13 cellular contexts compared by ENCODE assay signal in genomic region chr3:127787071-127787490, GRCh38. TPM values are rescaled to one million over a fixed set of nuclear protein-coding genes. Genes with fewer than 3 reads are reported as not detected.
DNase-seq lines count a peak whose midpoint lies in the region; ATAC-seq and TF ChIP-seq lines count a peak whose summit lies in the region.
"Had no signal": no experiment of that assay in that cellular context is flagged by ENCODE, and none has a peak within 500 bp of the region (broad histone marks: within the 10 kb centered on the region; RNA-seq: fewer than 3 reads in every experiment).

No MANE protein-coding gene starts in this region.

- H3K27ac ChIP-seq in left ventricle myocardium inferior (replicated peaks) (peak overlapping the region; percentile 64), psoas muscle (peak overlapping the region; percentile 92), RWPE1 (no peak overlapping the region)

- ATAC-seq in psoas muscle (peak; percentile 75 to 83 (median 76)), HG03175 (IDR thresholded peaks at IDR 0.05; ENCODE audit: unreplicated experiment) (no peak)
- ATAC-seq: effector memory CD8-positive, alpha-beta T cell; naive thymus-derived CD8-positive, alpha-beta T cell; stimulated activated naive B cell treated with anti-CD40 and anti-IgM and Interleukin-4, amounts not matched to agents 10 μg/mL and 1 μg/mL and 100 μg/mL, for 72 hours; T-cell had no signal

- POLR2A ChIA-PET in RWPE1 (lab: Yijun Ruan, JAX; ENCODE audit: low non-redundant PET): no interaction called here

- no peak overlapping the region for H3K4me3 ChIP-seq in AG10803 (ENCODE audit: low read length)
- peak overlapping the region; percentile 1 for H3K4me3 ChIP-seq in left ventricle myocardium inferior
- peak overlapping the region; percentile 47 for H3K4me3 ChIP-seq in psoas muscle

- intact Hi-C loops in left ventricle myocardium inferior (cut with micrococcal nuclease) (no loop called here), psoas muscle (cut with DNase I) (loop anchor here in 1 of 2 donors (5.0 kb wide), 1 partner anchor 35 kb away; the partner anchor contains the start of gene MGLL)

- DNase-seq in AG10803 (ENCODE audit: low read depth) (peak; percentile 39), anterior cingulate cortex (lab: John Stamatoyannopoulos, UW) (peak in 49 of 58 donors; percentile 30 to 87 (median 63)), left ventricle myocardium inferior (peak; percentile 49), psoas muscle (peak; percentile 79 to 86), RWPE1 (ENCODE audit: low spot score) (no peak), NCI-H524 (lab: John Stamatoyannopoulos, UW) (no peak), NCI-H2227 treated with DMSO at 0.1 percent for 48 hours (lab: John Stamatoyannopoulos, UW) (no peak)
- DNase-seq: effector memory CD8-positive, alpha-beta T cell; naive thymus-derived CD8-positive, alpha-beta T cell; NK-92 treated with Interleukin-12 subunit alpha and Interleukin-12 subunit beta, amount 100 ng/mL, for 24 hours; stimulated activated naive B cell treated with anti-CD40 and anti-IgM and Interleukin-4, amounts not matched to agents 10 μg/mL and 1 μg/mL and 100 μg/mL, for 72 hours; T-cell had no signal

- H3K27me3 ChIP-seq in left ventricle myocardium inferior (ENCODE audit: low read depth) (no peaks in the 10 kb centered on the region), psoas muscle (ENCODE audit: insufficient read depth in 3 of 3, low read length in 2 of 3) (no peaks in the 10 kb centered on the region)

- 7 to 15% (median 14%) methylated on average over 9 of the region's 9 CpGs for WGBS in psoas muscle, 3 donors

- H3K36me3 ChIP-seq in left ventricle myocardium inferior: no peaks in the 10 kb centered on the region
- no peaks in the 10 kb centered on the region for H3K36me3 ChIP-seq in psoas muscle (ENCODE audit: insufficient read depth in 1 of 2, low read depth in 1 of 2)

- CTCF ChIA-PET in RWPE1 (lab: Yijun Ruan, JAX): interaction anchor here (0.7 kb wide), 1 partner anchor 10 kb away, joined by 3 read pairs; no protein-coding TSS in a partner anchor

- TF ChIP-seq CTCF in AG10803 (conservative IDR thresholded peaks at IDR 0.05; ENCODE audit: low read length): no peak
- no peak for TF ChIP-seq CTCF in left ventricle myocardium inferior (IDR thresholded peaks at IDR 0.05; ENCODE audit: borderline replicate concordance)
- no peak for TF ChIP-seq CTCF in psoas muscle (IDR thresholded peaks at IDR 0.05)
- no peak for TF ChIP-seq CTCF in RWPE1 (conservative IDR thresholded peaks at IDR 0.05; ENCODE audit: low read depth)

- H3K9me3 ChIP-seq in left ventricle myocardium inferior (replicated peaks) (no peaks in the 10 kb centered on the region), psoas muscle (no peaks in the 10 kb centered on the region)

- H3K4me1 ChIP-seq in left ventricle myocardium inferior (peaks cover 98% of the 10 kb centered on the region), psoas muscle (peaks cover 92% of the 10 kb centered on the region)

RNA-seq across cellular contexts. Expression of gene MGLL, which starts 35.2 kb away (rescaled TPM):
- total RNA-seq in left ventricle myocardium inferior: 67.0 TPM
- 10 to 100 TPM; 53.7 to 85.6 (median 63.2) TPM for total RNA-seq in psoas muscle
- 10 to 100 TPM; 32.8 to 64.9 (median 47.5) TPM for polyA plus RNA-seq in psoas muscle

Comparison
In these comparisons a context has a peak if more than half of its experiments do, and no peak if none do; other contexts are left out.
1. DNase-seq: peak in AG10803 (single experiment), anterior cingulate cortex (49 of 58), left ventricle myocardium inferior (single experiment) and psoas muscle (2 of 2); none in RWPE1 (single experiment), NCI-H524 (0 of 2) and NCI-H2227 treated with DMSO at 0.1 percent for 48 hours (single experiment).